8 cellular contexts compared by ENCODE assay signal in genomic region chr2:9565436-9566153, GRCh38. TPM values are rescaled to one million over a fixed set of nuclear protein-coding genes. Genes with fewer than 3 reads are reported as not detected.
DNase-seq lines count a peak whose midpoint lies in the region; ATAC-seq and TF ChIP-seq lines count a peak whose summit lies in the region.

No MANE protein-coding gene starts in this region.

- H3K36me3 ChIP-seq in gastroesophageal sphincter (no peaks in the 10 kb centered on the region), rectal smooth muscle tissue (ENCODE audit: control insufficient read depth, insufficient read depth, low read length) (no peaks in the 10 kb centered on the region)

- TF ChIP-seq CTCF in Calu3 (IDR thresholded peaks at IDR 0.05; ENCODE audit: unreplicated experiment) (no peak), gastroesophageal sphincter (IDR thresholded peaks at IDR 0.05) (no peak)

- peak; percentile 75 for DNase-seq in Calu3
- peak; percentile 60 for DNase-seq in T1000 (lab: John Stamatoyannopoulos, UW)
- no peak for DNase-seq in NCI-H345 (lab: John Stamatoyannopoulos, UW)
- DNase-seq in NK-92 treated with Interleukin-12 subunit alpha and Interleukin-12 subunit beta, amount 100 ng/mL, for 24 hours (lab: John Stamatoyannopoulos, UW): no peak
- no peak for DNase-seq in SHP77 (lab: John Stamatoyannopoulos, UW)

- H3K4me3 ChIP-seq in gastroesophageal sphincter (peak overlapping the region in 1 of 2 donors; percentile 21), rectal smooth muscle tissue (ENCODE audit: low read length) (no peak overlapping the region)

- H3K27me3 Mint-ChIP-seq in Calu3 (ENCODE audit: unreplicated experiment): no peaks in the 10 kb centered on the region

- ATAC-seq in gastroesophageal sphincter: peak; percentile 99
- no peak for ATAC-seq in HG03196 (IDR thresholded peaks at IDR 0.05; ENCODE audit: unreplicated experiment)

- H3K9me3 Mint-ChIP-seq in Calu3 (ENCODE audit: low read depth, unreplicated experiment): no peaks in the 10 kb centered on the region

- no peaks in the 10 kb centered on the region for H3K9me3 ChIP-seq in gastroesophageal sphincter

- CTCF ChIA-PET in Calu3 (lab: Charles Lee): interaction anchor here (0.6 to 1.6 kb wide), 4 partner anchors 9 to 65 kb away, joined by 4 to 6 read pairs (median 4); partner anchors contain the start of genes ADAM17 and YWHAQ

- H3K36me3 Mint-ChIP-seq in Calu3 (ENCODE audit: insufficient read depth, unreplicated experiment): peaks cover 7% of the 10 kb centered on the region

- peak overlapping the region; percentile 36 for H3K4me3 Mint-ChIP-seq in Calu3 (ENCODE audit: low read depth, unreplicated experiment)

- H3K9ac ChIP-seq in rectal smooth muscle tissue (ENCODE audit: low read length): no peak overlapping the region

- H3K27ac Mint-ChIP-seq in Calu3 (ENCODE audit: unreplicated experiment): peak overlapping the region; percentile 94

- peak overlapping the region; percentile 75 to 86 (median 84) for H3K27ac ChIP-seq in gastroesophageal sphincter
- peak overlapping the region; percentile 89 for H3K27ac ChIP-seq in rectal smooth muscle tissue (ENCODE audit: low read depth, low read length)

- peaks cover 10% of the 10 kb centered on the region for H3K4me1 Mint-ChIP-seq in Calu3 (ENCODE audit: low read depth, unreplicated experiment)

- H3K4me1 ChIP-seq in gastroesophageal sphincter: peaks cover 0 to 27% (median 5%) of the 10 kb centered on the region in 3 donors
- peaks cover 5% of the 10 kb centered on the region for H3K4me1 ChIP-seq in rectal smooth muscle tissue (ENCODE audit: control insufficient read depth, insufficient read depth, low read length)

- TSS peak; percentile 52 for BruUV-seq in Calu3 (replicated peaks; lab: Mats Ljungman, UMichigan)

- 29 to 62% methylated on average over 4 to 10 of the region's 11 CpGs for WGBS in gastroesophageal sphincter (ENCODE audit: low coverage in 1 of 2), 2 donors

- TF ChIP-seq EP300 in gastroesophageal sphincter (IDR thresholded peaks at IDR 0.05): no peak

- H3K27me3 ChIP-seq in gastroesophageal sphincter (no peaks in the 10 kb centered on the region), rectal smooth muscle tissue (ENCODE audit: control insufficient read depth, insufficient read depth, low read length) (no peaks in the 10 kb centered on the region)

- intact Hi-C loops in Calu3 (cut with micrococcal nuclease; ENCODE audit: unreplicated experiment): no loop called here

- TF ChIP-seq POLR2A in gastroesophageal sphincter (IDR thresholded peaks at IDR 0.05): no peak

RNA-seq across cellular contexts. Expression of gene ADAM17, which starts 10.0 kb away (rescaled TPM):
- total RNA-seq in Calu3 (2022): 53.5 and 54.2 TPM in 2 replicates
- 10 to 100 TPM; 16.0 to 38.3 (median 17.9) TPM for total RNA-seq in gastroesophageal sphincter

Comparison
In these comparisons a context has a peak if more than half of its experiments do, and no peak if none do; other contexts are left out.
1. DNase-seq: peak in Calu3 (single experiment) and T1000 (single experiment); none in NCI-H345 (single experiment), NK-92 treated with Interleukin-12 subunit alpha and Interleukin-12 subunit beta, amount 100 ng/mL, for 24 hours (single experiment) and SHP77 (0 of 2).